In genomic region chr16:50473375-50473945, GRCh38 we compare ENCODE assay signal across 8 cellular contexts.
DNase-seq lines count a peak whose midpoint lies in the region; ATAC-seq and TF ChIP-seq lines count a peak whose summit lies in the region.
"Had no signal": no experiment of that assay in that cellular context is flagged by ENCODE, and none has a peak within 500 bp of the region (broad histone marks: within the 10 kb centered on the region; RNA-seq: fewer than 3 reads in every experiment).

No MANE protein-coding gene starts in this region.

- intact Hi-C loops in PC-3 (cut with micrococcal nuclease) = no loop called here

- peak; percentile 9 for DNase-seq in HFF-Myc (ENCODE audit: extremely low read depth, low read depth)
- DNase-seq in PC-3 = peak; percentile 23
- peak; percentile 36 for DNase-seq in left kidney (ENCODE audit: low read depth, low spot score)
- DNase-seq in NK-92 (lab: John Stamatoyannopoulos, UW; ENCODE audit: unreplicated experiment) = no peak
- DNase-seq in COLO829 (ENCODE audit: low spot score) = no peak
- DNase-seq in COLO668 (lab: John Stamatoyannopoulos, UW; ENCODE audit: unreplicated experiment) = no peak

- H2AFZ ChIP-seq in PC-3 (ENCODE audit: low read length) = no peak overlapping the region

- H3K4me2 ChIP-seq in PC-3 (ENCODE audit: low read length) = no peak overlapping the region

- H3K27ac ChIP-seq in PC-3 (ENCODE audit: low read length) = no peak overlapping the region

- no TSS peak for BruUV-seq in PC-3 (replicated peaks; lab: Mats Ljungman, UMichigan)

- H4K20me1 ChIP-seq in PC-3 (ENCODE audit: low read length) = no peaks in the 10 kb centered on the region

- no peaks in the 10 kb centered on the region for H3K9me3 ChIP-seq in PC-3 (ENCODE audit: low read length)

- POLR2A ChIA-PET in PC-3 (lab: Charles Lee; ENCODE audit: unreplicated experiment) = no interaction called here

- no peaks in the 10 kb centered on the region for H3K27me3 ChIP-seq in PC-3 (ENCODE audit: low read length)

- H3K9ac ChIP-seq in PC-3 (ENCODE audit: low read length) = no peak overlapping the region

- no peaks in the 10 kb centered on the region for H3K36me3 ChIP-seq in PC-3 (ENCODE audit: low read depth, low read length)

- TF ChIP-seq CTCF in HFF-Myc (IDR thresholded peaks at IDR 0.05; ENCODE audit: low read depth, low read length, missing control alignments) (no peak), PC-3 (conservative IDR thresholded peaks at IDR 0.05; ENCODE audit: low read depth, low read length) (no peak)

- H3F3A ChIP-seq in PC-3 (ENCODE audit: low read length, unreplicated experiment) = no peaks in the 10 kb centered on the region

- H3K79me2 ChIP-seq in PC-3 (ENCODE audit: low read length) = no peaks in the 10 kb centered on the region

- H3K9me2 ChIP-seq in PC-3 (replicated peaks; ENCODE audit: low read length) = no peaks in the 10 kb centered on the region

- CTCF ChIA-PET in PC-3 (lab: Charles Lee) = no interaction called here

- ATAC-seq in GM18909 (IDR thresholded peaks at IDR 0.05; ENCODE audit: poor library complexity, unreplicated experiment) (peak; percentile 68), PC-3 (no peak; the same call in 1 of the 2 replicates)
- ATAC-seq: Panc1 had no signal

- H3K4me1 ChIP-seq in PC-3 (ENCODE audit: insufficient read depth, low read length) = no peaks in the 10 kb centered on the region

- no peak overlapping the region for H3K4me3 ChIP-seq in HFF-Myc (replicated peaks; ENCODE audit: low read depth, low read length)
- H3K4me3 ChIP-seq in PC-3 (ENCODE audit: low read length) = no peak overlapping the region

Comparison
In these comparisons a context has a peak if more than half of its experiments do, and no peak if none do; other contexts are left out.
1. DNase-seq: peak in HFF-Myc (single experiment), PC-3 (single experiment) and left kidney (single experiment); none in NK-92 (single experiment), COLO829 (single experiment) and COLO668 (single experiment).